In the genomic region with DNA sequence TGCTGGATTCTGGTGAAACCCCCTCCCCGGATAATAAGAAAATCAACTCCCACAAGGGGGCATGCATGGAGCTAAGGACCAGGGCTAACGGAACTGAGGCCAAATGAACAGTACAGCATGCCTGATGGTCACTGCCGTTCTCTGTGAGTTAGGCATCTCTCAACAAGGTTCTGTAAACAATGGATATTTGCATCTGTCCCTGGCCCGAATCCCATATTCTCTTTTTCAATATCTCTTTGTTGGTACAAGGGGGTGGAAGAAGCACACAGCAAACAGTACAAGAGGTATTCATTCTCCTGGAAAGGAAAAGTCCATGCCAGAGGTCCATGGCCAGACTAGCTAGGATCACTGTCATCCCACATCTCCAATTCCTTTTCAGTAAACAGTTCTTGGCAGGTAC, we compare ENCODE assay signal across 23 cellular contexts. TPM values are rescaled to one million over a fixed set of nuclear protein-coding genes. Genes with fewer than 3 reads are reported as not detected.
DNase-seq lines count a peak whose midpoint lies in the region; ATAC-seq, FAIRE-seq and TF ChIP-seq lines count a peak whose summit lies in the region.
"Had no signal": no experiment of that assay in that cellular context is flagged by ENCODE, and none has a peak within 500 bp of the region (broad histone marks: within the 10 kb centered on the region; RNA-seq: fewer than 3 reads in every experiment).

No MANE protein-coding gene starts in this region.

- H3K4me3 Mint-ChIP-seq in CD4-positive, CD25-positive, alpha-beta regulatory T cell = no peak overlapping the region
- H3K4me3 Mint-ChIP-seq: activated CD4-positive, alpha-beta T cell treated with anti-CD3 and anti-CD28 coated beads, Interleukin-2, amount 10 ng/mL, durations not matched to agents 24 days and 14 days; activated naive CD8-positive, alpha-beta T cell; CD8-positive, alpha-beta T cell; IgD-negative memory B cell; naive thymus-derived CD8-positive, alpha-beta T cell had no signal

- peaks cover 82% of the 10 kb centered on the region for H3K36me3 ChIP-seq in CD4-positive, CD25-positive, alpha-beta regulatory T cell (ENCODE audit: control insufficient read depth, insufficient read depth, low read length)
- peaks cover 4% of the 10 kb centered on the region for H3K36me3 ChIP-seq in bronchial epithelial cell (ENCODE audit: control insufficient read depth, insufficient read depth, low read length)

- H3K27me3 Mint-ChIP-seq in CD4-positive, CD25-positive, alpha-beta regulatory T cell = no peaks in the 10 kb centered on the region
- H3K27me3 Mint-ChIP-seq: activated CD4-positive, alpha-beta T cell treated with anti-CD3 and anti-CD28 coated beads, Interleukin-2, amount 10 ng/mL, durations not matched to agents 24 days and 14 days; activated naive CD8-positive, alpha-beta T cell; IgD-negative memory B cell; naive thymus-derived CD8-positive, alpha-beta T cell had no signal

- H3K9me3 ChIP-seq in CD4-positive, CD25-positive, alpha-beta regulatory T cell (ENCODE audit: control insufficient read depth in 2 of 2, low read length in 2 of 2) = no peaks in the 10 kb centered on the region
- H3K9me3 ChIP-seq in right cardiac atrium (ENCODE audit: control insufficient read depth, low read length) = no peaks in the 10 kb centered on the region
- H3K9me3 ChIP-seq: colonic mucosa had no signal

- no peaks in the 10 kb centered on the region for H3K4me1 ChIP-seq in CD4-positive, CD25-positive, alpha-beta regulatory T cell (ENCODE audit: control insufficient read depth, insufficient read depth, low read length, poor library complexity, severe bottlenecking)
- H3K4me1 ChIP-seq in right cardiac atrium (ENCODE audit: control insufficient read depth, insufficient read depth, low read length) = peaks cover 6% of the 10 kb centered on the region
- H3K4me1 ChIP-seq: colonic mucosa had no signal

- H3K27ac ChIP-seq in CD4-positive, CD25-positive, alpha-beta regulatory T cell (ENCODE audit: insufficient read depth, low read length, poor library complexity, severe bottlenecking) = no peak overlapping the region
- H3K27ac ChIP-seq in right cardiac atrium (ENCODE audit: low read length) = no peak overlapping the region
- H3K27ac ChIP-seq: colonic mucosa, RWPE1 had no signal

- 84% methylated on average over 4 of the region's 4 CpGs for WGBS in right cardiac atrium

- H3K36me3 Mint-ChIP-seq in CD4-positive, CD25-positive, alpha-beta regulatory T cell = peaks cover 71% of the 10 kb centered on the region

- FAIRE-seq in bronchial epithelial cell (lab: Jason Lieb, UNC) = peak; percentile 84

- H3K9me3 Mint-ChIP-seq in CD4-positive, CD25-positive, alpha-beta regulatory T cell = peaks cover 0 to 1% (median 0%) of the 10 kb centered on the region in 7 donors
- H3K9me3 Mint-ChIP-seq: activated CD4-positive, alpha-beta T cell treated with anti-CD3 and anti-CD28 coated beads, Interleukin-2, amount 10 ng/mL, durations not matched to agents 24 days and 14 days; CD8-positive, alpha-beta T cell; IgD-negative memory B cell; naive thymus-derived CD8-positive, alpha-beta T cell had no signal

- no peaks in the 10 kb centered on the region for H3K27me3 ChIP-seq in CD4-positive, CD25-positive, alpha-beta regulatory T cell (ENCODE audit: control insufficient read depth, insufficient read depth, low read length)
- H3K27me3 ChIP-seq in bronchial epithelial cell (ENCODE audit: control insufficient read depth, insufficient read depth, low read length) (no peaks in the 10 kb centered on the region), right cardiac atrium (ENCODE audit: control insufficient read depth, insufficient read depth) (no peaks in the 10 kb centered on the region)
- H3K27me3 ChIP-seq: colonic mucosa had no signal

- intact Hi-C loops in right cardiac atrium (cut with DNase I) = loop anchor here in 3 of 4 donors (10.0 kb wide), 1 partner anchor 355 kb away; no protein-coding TSS in a partner anchor

- H3K4me1 Mint-ChIP-seq in CD4-positive, CD25-positive, alpha-beta regulatory T cell = peaks cover 0 to 11% (median 0%) of the 10 kb centered on the region in 4 donors
- H3K4me1 Mint-ChIP-seq: IgD-negative memory B cell had no signal

- H3K27ac Mint-ChIP-seq in CD4-positive, CD25-positive, alpha-beta regulatory T cell = peak overlapping the region in 2 of 3 donors; percentile 61 to 75
- H3K27ac Mint-ChIP-seq: activated naive CD8-positive, alpha-beta T cell; CD8-positive, alpha-beta T cell had no signal

- no peak for ATAC-seq in CD4-positive, CD25-positive, alpha-beta regulatory T cell (ENCODE audit: low read depth in 2 of 2)
- ATAC-seq in right cardiac atrium (no peak), HG03175 (IDR thresholded peaks at IDR 0.05; ENCODE audit: unreplicated experiment) (no peak), GM18858 (IDR thresholded peaks at IDR 0.05; ENCODE audit: unreplicated experiment) (no peak)
- ATAC-seq: CD8-positive, alpha-beta T cell; naive thymus-derived CD8-positive, alpha-beta T cell; SK-N-SH treated with all-trans-retinoic acid at 6 μM for 48 hours had no signal

- no peak for DNase-seq in CD4-positive, CD25-positive, alpha-beta regulatory T cell
- peak; percentile 56 for DNase-seq in NCI-H2029 (lab: John Stamatoyannopoulos, UW)
- DNase-seq in bronchial epithelial cell (ENCODE audit: low read depth) = no peak
- DNase-seq in midbrain (lab: John Stamatoyannopoulos, UW) = peak; percentile 60
- no peak for DNase-seq in right cardiac atrium
- DNase-seq in glomerular visceral epithelial cell (ENCODE audit: extremely low spot score) = no peak
- DNase-seq: activated CD4-positive, alpha-beta T cell treated with anti-CD3 and anti-CD28 coated beads, Interleukin-2, amount 10 ng/mL, durations not matched to agents 24 days and 14 days; CD8-positive, alpha-beta T cell; colonic mucosa; DMS79 treated with DMSO at 0.1 percent for 48 hours; islet precursor cell; mesenchymal stem cell; naive thymus-derived CD8-positive, alpha-beta T cell; NCI-H187 treated with DMSO at 0.1 percent for 48 hours; NCI-H446 treated with DMSO at 0.1 percent for 48 hours; stimulated activated CD4-positive, alpha-beta T cell treated with anti-CD3 and anti-CD28 coated beads, Interleukin-2, amount 100 ng/mL, for 48 hours had no signal

- no peak overlapping the region for H3K4me3 ChIP-seq in CD4-positive, CD25-positive, alpha-beta regulatory T cell (ENCODE audit: low read depth, low read length)
- no peak overlapping the region for H3K4me3 ChIP-seq in bronchial epithelial cell (ENCODE audit: low read depth, low read length)
- no peak overlapping the region for H3K4me3 ChIP-seq in right cardiac atrium (ENCODE audit: low read length)
- H3K4me3 ChIP-seq: colonic mucosa had no signal

- TF ChIP-seq CTCF in bronchial epithelial cell (IDR thresholded peaks at IDR 0.05; ENCODE audit: insufficient read depth, low read length, severe bottlenecking) = no peak

RNA-seq across cellular contexts. Expression of gene APOA1, which starts 32.2 kb away (rescaled TPM):
- total RNA-seq in CD4-positive, CD25-positive, alpha-beta regulatory T cell = not detected
- under 1 TPM in 1 of 4 donors, not detected in 3; 0.34 TPM for polyA plus RNA-seq in CD4-positive, CD25-positive, alpha-beta regulatory T cell
- total RNA-seq in bronchial epithelial cell = not detected in 2 replicates
- total RNA-seq in right cardiac atrium = 10 to 100 TPM in 1 of 4 donors, 1 to 10 TPM in 3; 5.2 to 13.4 (median 5.9) TPM
- 43.0 TPM for polyA plus RNA-seq in right cardiac atrium
- total RNA-seq: activated CD4-positive, alpha-beta T cell treated with anti-CD3 and anti-CD28 coated beads, Interleukin-2, amount 10 ng/mL, durations not matched to agents 24 days and 14 days had no signal
- polyA plus RNA-seq: IgD-negative memory B cell had no signal

RNA-seq across cellular contexts. Expression of gene APOC3, which starts 39.9 kb away (rescaled TPM):
- total RNA-seq in CD4-positive, CD25-positive, alpha-beta regulatory T cell = not detected
- not detected for polyA plus RNA-seq in CD4-positive, CD25-positive, alpha-beta regulatory T cell
- total RNA-seq in bronchial epithelial cell (not detected in 2 replicates), right cardiac atrium (under 1 TPM in 1 of 4 donors, not detected in 3; 0.72 TPM)
- not detected for polyA plus RNA-seq in right cardiac atrium
- total RNA-seq: activated CD4-positive, alpha-beta T cell treated with anti-CD3 and anti-CD28 coated beads, Interleukin-2, amount 10 ng/mL, durations not matched to agents 24 days and 14 days; CD8-positive, alpha-beta T cell; naive thymus-derived CD8-positive, alpha-beta T cell; skeletal muscle tissue had no signal
- polyA plus RNA-seq: IgD-negative memory B cell; naive thymus-derived CD8-positive, alpha-beta T cell had no signal

RNA-seq across cellular contexts. Expression of gene APOA4, which starts 46.5 kb away (rescaled TPM):
- not detected for total RNA-seq in CD4-positive, CD25-positive, alpha-beta regulatory T cell
- not detected for polyA plus RNA-seq in CD4-positive, CD25-positive, alpha-beta regulatory T cell
- total RNA-seq in bronchial epithelial cell = not detected in 2 replicates
- total RNA-seq in right cardiac atrium = not detected
- 0.05 TPM for polyA plus RNA-seq in right cardiac atrium
- total RNA-seq: activated CD4-positive, alpha-beta T cell treated with anti-CD3 and anti-CD28 coated beads, Interleukin-2, amount 10 ng/mL, durations not matched to agents 24 days and 14 days; CD8-positive, alpha-beta T cell; colonic mucosa; naive thymus-derived CD8-positive, alpha-beta T cell had no signal
- polyA plus RNA-seq: IgD-negative memory B cell; naive thymus-derived CD8-positive, alpha-beta T cell had no signal

Comparison
In these comparisons a context has a peak if more than half of its experiments do, and no peak if none do; other contexts are left out.
1. DNase-seq: peak in NCI-H2029 (single experiment) and midbrain (single experiment); none in CD4-positive, CD25-positive, alpha-beta regulatory T cell (0 of 3), bronchial epithelial cell (single experiment), right cardiac atrium (0 of 3) and glomerular visceral epithelial cell (single experiment).